ENCODE assay signal across 1 cellular context in the genomic region with DNA sequence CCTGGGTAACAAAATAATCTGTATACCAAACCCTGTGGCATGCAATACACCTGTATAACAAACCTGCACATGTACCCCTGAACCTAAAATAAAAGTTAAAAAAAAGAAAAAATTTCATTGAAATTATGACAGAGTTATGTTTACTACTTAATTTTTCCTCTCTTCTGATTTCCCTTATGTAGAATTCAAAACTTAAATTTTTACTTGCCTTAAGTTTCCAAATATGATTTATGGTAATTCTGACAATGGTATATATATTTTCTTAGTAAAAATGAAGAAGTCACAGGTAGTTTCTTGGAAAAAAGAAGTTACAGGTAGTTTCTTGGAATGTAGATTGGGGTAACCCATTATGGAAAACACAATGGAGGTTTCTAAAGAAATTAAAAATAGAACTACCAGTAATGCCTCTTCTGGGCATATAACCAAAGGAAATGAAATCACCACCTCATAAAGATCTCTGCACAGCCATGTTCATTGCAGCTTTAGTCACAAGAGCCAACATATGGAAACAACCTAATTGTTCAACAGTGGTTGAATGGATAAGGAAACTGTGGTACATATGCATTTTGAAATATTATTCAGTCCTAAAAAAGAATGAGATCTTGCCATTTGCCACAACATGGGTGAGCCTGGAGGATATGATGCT.
TF ChIP-seq lines count a peak whose summit lies in the region.

No MANE protein-coding gene starts in this region.

TF ChIP-seq in IMR-90, 13 proteins besides CTCF, POLR2A, EP300 and RAD21 (continued from another document):
- TF ChIP-seq MXI1 (IDR thresholded peaks at IDR 0.05; ENCODE audit: borderline replicate concordance, low read depth, low read length) (no peak), BHLHE40 (IDR thresholded peaks at IDR 0.05; ENCODE audit: low read depth, low read length) (no peak), MAZ (IDR thresholded peaks at IDR 0.05; ENCODE audit: borderline replicate concordance, low read depth, low read length) (no peak), RFX5 (IDR thresholded peaks at IDR 0.05; ENCODE audit: low read depth, low read length) (no peak), SMC3 (IDR thresholded peaks at IDR 0.05; ENCODE audit: low read depth, low read length) (no peak), CHD1 (IDR thresholded peaks at IDR 0.05; ENCODE audit: low read depth, low read length) (no peak), FOS (IDR thresholded peaks at IDR 0.05; ENCODE audit: low read depth, low read length) (no peak), MAFK (IDR thresholded peaks at IDR 0.05; ENCODE audit: low read depth, low read length) (no peak), RCOR1 (IDR thresholded peaks at IDR 0.05; ENCODE audit: insufficient replicate concordance, low read length) (no peak), NFE2L2 (IDR thresholded peaks at IDR 0.05; ENCODE audit: low read depth, low read length) (no peak)
